ENCODE assay signal across 8 cellular contexts in genomic region chr14:71103662-71104484, GRCh38.
A peak's percentile ranks its signal among the peaks of the same experiment; 100 is the strongest.
DNase-seq lines count a peak whose midpoint lies in the region; ATAC-seq and TF ChIP-seq lines count a peak whose summit lies in the region.

No MANE protein-coding gene starts in this region.

- no peak for TF ChIP-seq POLR2A in GM18505 (IDR thresholded peaks at IDR 0.05; ENCODE audit: borderline replicate concordance, extremely low read depth, insufficient read depth, insufficient read length)

- no TSS peak for BruUV-seq in Panc1 (replicated peaks; lab: Mats Ljungman, UMichigan)

- H3K36me3 ChIP-seq in Panc1 (ENCODE audit: control insufficient read depth, insufficient read depth, low read length) = peaks cover 2% of the 10 kb centered on the region; the same call in 1 of the 2 replicates

- CTCF ChIA-PET in Panc1 (lab: Charles Lee) = no interaction called here

- H3K27me3 ChIP-seq in Panc1 (ENCODE audit: control insufficient read depth, insufficient read depth, low read length) (no peaks in the 10 kb centered on the region), dorsolateral prefrontal cortex (no peaks in the 10 kb centered on the region)

- intact Hi-C loops in Panc1 (cut with micrococcal nuclease; ENCODE audit: unreplicated experiment) = no loop called here
- intact Hi-C loops in dorsolateral prefrontal cortex (cut with DNase I) = no loop called here

- peak; percentile 71; the same call in 1 of the 2 replicates for ATAC-seq in Panc1
- no peak for ATAC-seq in GM18505 (IDR thresholded peaks at IDR 0.05; ENCODE audit: unreplicated experiment)
- ATAC-seq in HG02973 (IDR thresholded peaks at IDR 0.05; ENCODE audit: unreplicated experiment) = no peak
- ATAC-seq in GM18873 (IDR thresholded peaks at IDR 0.05; ENCODE audit: low FRiP score, unreplicated experiment) = no peak

- TF ChIP-seq CTCF in LNCaP clone FGC (IDR thresholded peaks at IDR 0.05; ENCODE audit: control insufficient read depth, extremely low read depth, insufficient read depth) = peak; percentile 86
- peak; percentile 71; the same call in 1 of the 2 replicates for TF ChIP-seq CTCF in Panc1 (IDR thresholded peaks at IDR 0.05)
- peak; percentile 63 to 91 (median 80) for TF ChIP-seq CTCF in dorsolateral prefrontal cortex (IDR thresholded peaks at IDR 0.05 in 54 of 56, conservative IDR thresholded peaks at IDR 0.05 in 2 of 56; ENCODE audit: low read depth in 1 of 56, partially characterized antibody in 56 of 56)

- no peak overlapping the region for H3K27ac ChIP-seq in Panc1 (ENCODE audit: low read length)
- H3K27ac ChIP-seq in dorsolateral prefrontal cortex = no peak overlapping the region

- no peaks in the 10 kb centered on the region for H3K9me3 ChIP-seq in Panc1 (ENCODE audit: control insufficient read depth, insufficient read depth, low read depth, low read length)

- peak; percentile 70 for DNase-seq in G401 (ENCODE audit: low spot score)
- DNase-seq in LNCaP clone FGC (ENCODE audit: low read depth) = peak; percentile 28
- peak; percentile 18 for DNase-seq in Panc1 (ENCODE audit: low read depth, low spot score)
- no peak for DNase-seq in dorsolateral prefrontal cortex
- DNase-seq in midbrain (lab: John Stamatoyannopoulos, UW) = peak; percentile 27

- H3K4me3 ChIP-seq in LNCaP clone FGC (ENCODE audit: low read depth, low read length) = no peak overlapping the region
- H3K4me3 ChIP-seq in Panc1 (ENCODE audit: low read depth in 2 of 2, low read length in 2 of 2) = no peak overlapping the region
- H3K4me3 ChIP-seq in dorsolateral prefrontal cortex = no peak overlapping the region

- in situ Hi-C loops in G401 (cut with HindIII; ENCODE audit: low sequenced_read_pairs) = no loop called here
- in situ Hi-C loops in Panc1 (cut with HindIII; ENCODE audit: low pct_unique_long_range_greater_than_20kb, low sequenced_read_pairs) = no loop called here

- POLR2A ChIA-PET in Panc1 (lab: Charles Lee) = no interaction called here

- H3K4me1 ChIP-seq in Panc1 (ENCODE audit: control insufficient read depth, insufficient read depth, low read length) = no peaks in the 10 kb centered on the region

Comparison
In these comparisons a context has a peak if more than half of its experiments do, and no peak if none do; other contexts are left out.
1. DNase-seq: peak in G401 (single experiment), LNCaP clone FGC (single experiment), Panc1 (single experiment) and midbrain (single experiment); none in dorsolateral prefrontal cortex (0 of 10).
2. Peak in every context shown above with its lines, with median percentiles within 50 percentile points of each other: CTCF ChIP-seq.